22 cellular contexts compared by ENCODE assay signal in the genomic region with DNA sequence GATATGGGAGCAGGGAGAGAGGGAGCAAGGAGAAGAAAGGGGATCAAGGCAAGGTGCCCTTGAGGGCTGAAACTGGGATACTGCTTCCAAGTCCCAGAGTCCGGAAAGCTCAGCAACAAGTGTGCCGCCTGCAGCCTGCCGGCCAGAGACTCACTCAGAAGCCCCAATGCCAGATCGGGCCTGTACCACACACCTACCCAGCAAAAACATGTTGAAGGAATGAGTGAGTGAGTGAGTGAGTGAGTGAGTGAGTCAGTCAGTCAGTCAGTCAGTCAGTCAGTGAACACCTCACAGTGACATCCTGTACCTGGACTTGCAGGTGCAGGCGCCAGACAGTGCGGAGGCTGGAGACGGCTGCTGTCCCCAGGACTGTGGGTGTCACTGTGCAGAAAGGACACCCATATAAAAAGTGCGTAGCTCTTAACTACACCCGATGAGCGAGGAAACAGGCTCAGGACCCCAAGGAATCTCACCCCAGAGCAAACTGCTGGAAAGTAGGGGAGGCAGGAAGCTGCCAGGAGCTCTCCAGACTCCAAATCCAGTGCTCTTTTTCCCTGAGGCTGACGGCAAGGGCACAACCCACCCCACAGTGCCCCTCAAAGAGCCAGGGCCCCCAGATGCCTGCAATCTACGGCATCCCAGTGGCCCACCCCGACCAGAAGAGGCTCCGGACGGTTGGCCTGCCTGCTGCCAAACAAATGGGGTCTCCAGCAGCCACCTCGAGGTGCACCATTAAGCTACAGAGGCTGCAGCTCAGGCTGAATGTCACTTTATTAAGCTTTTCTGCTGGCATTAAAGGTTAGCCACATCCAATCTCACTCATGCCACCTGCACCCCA.
DNase-seq lines count a peak whose midpoint lies in the region; ATAC-seq and TF ChIP-seq lines count a peak whose summit lies in the region.
"Had no signal": no experiment of that assay in that cellular context is flagged by ENCODE, and none has a peak within 500 bp of the region (broad histone marks: within the 10 kb centered on the region; RNA-seq: fewer than 3 reads in every experiment).

No MANE protein-coding gene starts in this region.

- H3K79me2 ChIP-seq in hepatocyte: no peaks in the 10 kb centered on the region

- H3K27ac ChIP-seq in RWPE2 (ENCODE audit: poor library complexity, severe bottlenecking) (no peak overlapping the region), hepatocyte (peak overlapping the region; percentile 71), sigmoid colon (no peak overlapping the region)
- H3K27ac ChIP-seq: 22Rv1, BLaER1, SJSA1 had no signal

- H4K20me1 ChIP-seq in hepatocyte (ENCODE audit: insufficient read depth, poor library complexity, severe bottlenecking): no peaks in the 10 kb centered on the region
- H4K20me1 ChIP-seq: BLaER1 had no signal

- TF ChIP-seq EP300 in sigmoid colon (IDR thresholded peaks at IDR 0.05): no peak

- no peaks in the 10 kb centered on the region for H3K36me3 ChIP-seq in RWPE2 (ENCODE audit: low read depth)
- H3K36me3 ChIP-seq in hepatocyte (replicated peaks; ENCODE audit: insufficient read depth, low read depth): no peaks in the 10 kb centered on the region
- no peaks in the 10 kb centered on the region for H3K36me3 ChIP-seq in sigmoid colon
- H3K36me3 ChIP-seq: BLaER1, HAP-1, SJSA1 had no signal

- DNase-seq in activated effector memory CD4-positive, alpha-beta T cell treated with anti-CD3 and anti-CD28 coated beads, Interleukin-2, amount 50 U/mL, for 16 hours: peak; percentile 50
- DNase-seq in activated effector memory CD4-positive, alpha-beta T cell treated with Interleukin-2 at 50 U/mL for 16 hours: no peak
- peak; percentile 43 for DNase-seq in RWPE2 (ENCODE audit: low spot score)
- DNase-seq in hepatocyte (ENCODE audit: low spot score): no peak
- DNase-seq in sigmoid colon: peak; percentile 29
- no peak for DNase-seq in DMS 273 (lab: John Stamatoyannopoulos, UW; ENCODE audit: unreplicated experiment)
- DNase-seq in GM20000 (ENCODE audit: low spot score): no peak
- no peak for DNase-seq in activated T-cell treated with anti-CD3 and anti-CD28 coated beads, Interleukin-2, amount 50 U/mL, for 48 hours
- DNase-seq: ACHN; CD4-positive, alpha-beta T cell; COR-L47; DND-41; NCI-H1092 treated with DMSO at 0.1 percent for 48 hours; NCI-H1436 treated with DMSO at 0.1 percent for 48 hours; NCI-H1930; NCI-H2227 treated with DMSO at 0.1 percent for 48 hours; NCI-H510A had no signal

- no peak for ATAC-seq in RWPE2 (ENCODE audit: low read depth)
- ATAC-seq: GM12878 had no signal

- WGBS in hepatocyte (ENCODE audit: low lambda C conversion rate, missing lambda C conversion rate): 94% methylated on average over 16 of the region's 16 CpGs
- 83 to 88% methylated on average over 16 of the region's 16 CpGs for WGBS in sigmoid colon, 2 donors

- TF ChIP-seq CTCF in RWPE2 (IDR thresholded peaks at IDR 0.05; ENCODE audit: poor library complexity, severe bottlenecking): no peak
- no peak for TF ChIP-seq CTCF in hepatocyte (IDR thresholded peaks at IDR 0.05; ENCODE audit: poor library complexity)
- no peak for TF ChIP-seq CTCF in sigmoid colon (IDR thresholded peaks at IDR 0.05)
- no peak for TF ChIP-seq CTCF in GM20000 (IDR thresholded peaks at IDR 0.05; ENCODE audit: extremely low read depth, missing control alignments)

- intact Hi-C loops in sigmoid colon (cut with DNase I): no loop called here

- H3K9me3 ChIP-seq in RWPE2 (ENCODE audit: severe bottlenecking): no peaks in the 10 kb centered on the region
- no peaks in the 10 kb centered on the region for H3K9me3 ChIP-seq in hepatocyte (ENCODE audit: low read depth)
- no peaks in the 10 kb centered on the region for H3K9me3 ChIP-seq in sigmoid colon
- H3K9me3 ChIP-seq: BLaER1, HAP-1, SJSA1 had no signal

- H2AFZ ChIP-seq in hepatocyte: no peak overlapping the region

- H3K4me1 ChIP-seq in RWPE2 (ENCODE audit: insufficient read depth, poor library complexity, severe bottlenecking) (no peaks in the 10 kb centered on the region), hepatocyte (ENCODE audit: insufficient read depth) (peaks cover 20% of the 10 kb centered on the region), sigmoid colon (peaks cover 0 to 10% (median 5%) of the 10 kb centered on the region in 4 donors)
- H3K4me1 ChIP-seq: HAP-1, SJSA1 had no signal

- H3K4me3 ChIP-seq in RWPE2 (ENCODE audit: severe bottlenecking) (no peak overlapping the region), hepatocyte (no peak overlapping the region), sigmoid colon (no peak overlapping the region)
- H3K4me3 ChIP-seq: BLaER1, GM12878, HAP-1, SJSA1 had no signal

- TF ChIP-seq POLR2A in sigmoid colon (IDR thresholded peaks at IDR 0.05): no peak

- no peak overlapping the region for H3K4me2 ChIP-seq in hepatocyte
- H3K4me2 ChIP-seq: BLaER1 had no signal

- H3K9me2 ChIP-seq in hepatocyte (replicated peaks; ENCODE audit: insufficient read depth): no peaks in the 10 kb centered on the region

- H3K27me3 ChIP-seq in RWPE2 (ENCODE audit: insufficient read depth, poor library complexity, severe bottlenecking) (no peaks in the 10 kb centered on the region), hepatocyte (no peaks in the 10 kb centered on the region), sigmoid colon (peaks cover 0 to 11% (median 9%) of the 10 kb centered on the region in 3 donors)
- H3K27me3 ChIP-seq: BLaER1, SJSA1 had no signal

Comparison
In these comparisons a context has a peak if more than half of its experiments do, and no peak if none do; other contexts are left out.
1. DNase-seq: peak in activated effector memory CD4-positive, alpha-beta T cell treated with anti-CD3 and anti-CD28 coated beads, Interleukin-2, amount 50 U/mL, for 16 hours (single experiment), RWPE2 (single experiment) and sigmoid colon (single experiment); none in activated effector memory CD4-positive, alpha-beta T cell treated with Interleukin-2 at 50 U/mL for 16 hours (single experiment), hepatocyte (single experiment), DMS 273 (single experiment), GM20000 (single experiment) and activated T-cell treated with anti-CD3 and anti-CD28 coated beads, Interleukin-2, amount 50 U/mL, for 48 hours (0 of 2).